13 cellular contexts compared by ENCODE assay signal in genomic region chr2:168529900-168530561, GRCh38.
DNase-seq lines count a peak whose midpoint lies in the region; ATAC-seq and TF ChIP-seq lines count a peak whose summit lies in the region.
"Had no signal": no experiment of that assay in that cellular context is flagged by ENCODE, and none has a peak within 500 bp of the region (broad histone marks: within the 10 kb centered on the region; RNA-seq: fewer than 3 reads in every experiment).

No MANE protein-coding gene starts in this region.

- WGBS in sigmoid colon, 2 donors = 50 to 85% methylated on average over 8 of the region's 8 CpGs

- peaks cover 49 to 70% (median 68%) of the 10 kb centered on the region in 3 donors for H3K4me1 Mint-ChIP-seq in naive B cell
- H3K4me1 Mint-ChIP-seq in Calu3 (ENCODE audit: low read depth, unreplicated experiment) = peaks cover 25% of the 10 kb centered on the region

- no peak for TF ChIP-seq CTCF in Calu3 (IDR thresholded peaks at IDR 0.05; ENCODE audit: unreplicated experiment)
- no peak for TF ChIP-seq CTCF in sigmoid colon (IDR thresholded peaks at IDR 0.05)

- H3K27ac Mint-ChIP-seq in naive B cell (peak overlapping the region in 5 of 6 donors; percentile 34 to 91 (median 85)), Calu3 (ENCODE audit: unreplicated experiment) (no peak overlapping the region)

- no peaks in the 10 kb centered on the region for H3K27me3 Mint-ChIP-seq in naive B cell
- no peaks in the 10 kb centered on the region for H3K27me3 Mint-ChIP-seq in Calu3 (ENCODE audit: unreplicated experiment)

- H3K79me2 ChIP-seq in ACC112 (ENCODE audit: control insufficient read depth, insufficient read depth, low read length, unreplicated experiment) = peaks cover 58% of the 10 kb centered on the region

- no TSS peak for BruUV-seq in Calu3 (replicated peaks; lab: Mats Ljungman, UMichigan)

- ATAC-seq in naive B cell (ENCODE audit: low read depth in 2 of 2) (no peak), HG03139 (IDR thresholded peaks at IDR 0.05; ENCODE audit: unreplicated experiment) (no peak)
- ATAC-seq: natural killer cell had no signal

- peaks cover 0 to 1% (median 0%) of the 10 kb centered on the region in 7 donors for H3K9me3 Mint-ChIP-seq in naive B cell
- H3K9me3 Mint-ChIP-seq in Calu3 (ENCODE audit: low read depth, unreplicated experiment) = no peaks in the 10 kb centered on the region
- H3K9me3 Mint-ChIP-seq: natural killer cell had no signal

- CTCF ChIA-PET in Calu3 (lab: Charles Lee) = no interaction called here

- no peak for TF ChIP-seq POLR2A in sigmoid colon (IDR thresholded peaks at IDR 0.05)

- no peak overlapping the region for H2AFZ ChIP-seq in ACC112 (ENCODE audit: low read length, unreplicated experiment)

- H3K9me3 ChIP-seq in sigmoid colon = no peaks in the 10 kb centered on the region
- H3K9me3 ChIP-seq: adrenal gland had no signal

- TF ChIP-seq EP300 in sigmoid colon (IDR thresholded peaks at IDR 0.05) = no peak

- H3K36me3 Mint-ChIP-seq in naive B cell (no peaks in the 10 kb centered on the region), Calu3 (ENCODE audit: insufficient read depth, unreplicated experiment) (no peaks in the 10 kb centered on the region)
- H3K36me3 Mint-ChIP-seq: natural killer cell had no signal

- H3K36me3 ChIP-seq in ACC112 (ENCODE audit: insufficient read depth, low read length) = no peaks in the 10 kb centered on the region
- H3K36me3 ChIP-seq in sigmoid colon = no peaks in the 10 kb centered on the region
- H3K36me3 ChIP-seq: adrenal gland had no signal

- H3K4me3 ChIP-seq in ACC112 (ENCODE audit: low read depth, low read length) = 0 out of 2 replicates have a peak overlapping the region, but pooled peaks have one; percentile 1
- no peak overlapping the region for H3K4me3 ChIP-seq in sigmoid colon
- H3K4me3 ChIP-seq: adrenal gland had no signal

- peak; percentile 90 for DNase-seq in NCI-H82 (lab: John Stamatoyannopoulos, UW)
- peak; percentile 30 for DNase-seq in cerebellar cortex (ENCODE audit: low spot score)
- no peak for DNase-seq in naive B cell
- no peak for DNase-seq in Calu3
- DNase-seq in glomerular visceral epithelial cell (ENCODE audit: extremely low spot score) = no peak
- no peak for DNase-seq in sigmoid colon
- DNase-seq: activated CD4-positive, CD25-positive, alpha-beta regulatory T cell; adrenal gland; GOT3; natural killer cell; NCI-H510A treated with DMSO at 0.1 percent for 48 hours had no signal

- H3K4me3 Mint-ChIP-seq in naive B cell = peak overlapping the region in 2 of 8 donors; percentile 46 to 48
- H3K4me3 Mint-ChIP-seq in Calu3 (ENCODE audit: low read depth, unreplicated experiment) = no peak overlapping the region
- H3K4me3 Mint-ChIP-seq: natural killer cell had no signal

- H3K4me1 ChIP-seq in ACC112 (ENCODE audit: control insufficient read depth, insufficient read depth, low read length, unreplicated experiment) = peaks cover 60% of the 10 kb centered on the region
- H3K4me1 ChIP-seq in sigmoid colon = peaks cover 0 to 23% (median 17%) of the 10 kb centered on the region in 4 donors

- H3K27me3 ChIP-seq in ACC112 (ENCODE audit: insufficient read depth, low read length) (no peaks in the 10 kb centered on the region), sigmoid colon (no peaks in the 10 kb centered on the region)
- H3K27me3 ChIP-seq: adrenal gland had no signal

- H3K27ac ChIP-seq in ACC112 (ENCODE audit: low read depth, low read length) (peak overlapping the region; percentile 63), sigmoid colon (peak overlapping the region in 1 of 4 donors; percentile 76)

- intact Hi-C loops in Calu3 (cut with micrococcal nuclease; ENCODE audit: unreplicated experiment) (no loop called here), sigmoid colon (cut with DNase I) (no loop called here)

Comparison
In these comparisons a context has a peak if more than half of its experiments do, and no peak if none do; other contexts are left out.
1. DNase-seq: peak in NCI-H82 (single experiment) and cerebellar cortex (single experiment); none in naive B cell (single experiment), Calu3 (single experiment), glomerular visceral epithelial cell (single experiment) and sigmoid colon (single experiment).